In genomic region chr2:20642026-20642971, GRCh38 we compare ENCODE assay signal across 1 cellular context.
TF ChIP-seq lines count a peak whose summit lies in the region.

No MANE protein-coding gene starts in this region.

TF ChIP-seq in A549, 52 proteins besides CTCF, POLR2A, EP300 and RAD21 (continued from another document):
- no peak for TF ChIP-seq E2F6 (IDR thresholded peaks at IDR 0.05; ENCODE audit: borderline replicate concordance, low read depth)
- no peak for TF ChIP-seq HOXB5 (CRISPR knock-in tag; IDR thresholded peaks at IDR 0.05)
